ENCODE assay signal across 10 cellular contexts in genomic region chr1:234988536-234988935, GRCh38.
DNase-seq lines count a peak whose midpoint lies in the region; ATAC-seq and TF ChIP-seq lines count a peak whose summit lies in the region.
"Had no signal": no experiment of that assay in that cellular context is flagged by ENCODE, and none has a peak within 500 bp of the region (broad histone marks: within the 10 kb centered on the region; RNA-seq: fewer than 3 reads in every experiment).

No MANE protein-coding gene starts in this region.

- intact Hi-C loops in esophagus squamous epithelium (cut with DNase I) (no loop called here), sigmoid colon (cut with DNase I) (no loop called here)

- H3K4me3 ChIP-seq in HEK293 (ENCODE audit: low read depth, low read length) (no peak overlapping the region), esophagus squamous epithelium (no peak overlapping the region), sigmoid colon (no peak overlapping the region)

- no peak for ATAC-seq in T-helper 17 cell
- ATAC-seq in GM21381 (IDR thresholded peaks at IDR 0.05; ENCODE audit: unreplicated experiment): no peak
- ATAC-seq in HG03521 (IDR thresholded peaks at IDR 0.05; ENCODE audit: unreplicated experiment): no peak
- ATAC-seq in GM19452 (IDR thresholded peaks at IDR 0.05; ENCODE audit: unreplicated experiment): no peak

- H3K9me3 ChIP-seq in HEK293 (ENCODE audit: control insufficient read depth, insufficient read depth, low read depth, low read length) (no peaks in the 10 kb centered on the region), T-helper 17 cell (ENCODE audit: control insufficient read depth, low read length, poor library complexity, severe bottlenecking) (no peaks in the 10 kb centered on the region), esophagus squamous epithelium (no peaks in the 10 kb centered on the region), sigmoid colon (no peaks in the 10 kb centered on the region)

- H3K27me3 ChIP-seq in esophagus squamous epithelium (no peaks in the 10 kb centered on the region), sigmoid colon (no peaks in the 10 kb centered on the region)

- H3K4me3 Mint-ChIP-seq in T-helper 17 cell: no peak overlapping the region
- H3K4me3 Mint-ChIP-seq: activated T-cell treated with anti-CD3 and anti-CD28 coated beads, Interleukin-2, amount 50 U/mL, for 4 hours had no signal

- WGBS in esophagus squamous epithelium, 2 donors: 84 to 94% methylated on average over 4 of the region's 4 CpGs
- WGBS in sigmoid colon, 2 donors: 91 to 92% methylated on average over 4 of the region's 4 CpGs

- TF ChIP-seq POLR2A in esophagus squamous epithelium (IDR thresholded peaks at IDR 0.05): no peak
- TF ChIP-seq POLR2A in sigmoid colon (IDR thresholded peaks at IDR 0.05): no peak

- H3K27me3 Mint-ChIP-seq in T-helper 17 cell: no peaks in the 10 kb centered on the region

- H3K4me1 ChIP-seq in HEK293 (ENCODE audit: control insufficient read depth, insufficient read depth, low read length): peaks cover 3% of the 10 kb centered on the region; the same call in 1 of the 2 replicates
- peaks cover 17 to 48% (median 40%) of the 10 kb centered on the region in 3 donors for H3K4me1 ChIP-seq in esophagus squamous epithelium
- H3K4me1 ChIP-seq in sigmoid colon: peaks cover 0 to 65% (median 55%) of the 10 kb centered on the region in 4 donors

- H3K4me1 Mint-ChIP-seq in T-helper 17 cell: peaks cover 26% of the 10 kb centered on the region

- H3K36me3 Mint-ChIP-seq in T-helper 17 cell (ENCODE audit: low read depth): no peaks in the 10 kb centered on the region

- no peak for TF ChIP-seq EP300 in sigmoid colon (IDR thresholded peaks at IDR 0.05)

- CTCF ChIA-PET in HEK293 (lab: Yijun Ruan, JAX): interaction anchor here (0.6 to 1.9 kb wide), 4 partner anchors 9 to 489 kb away, joined by 3 to 7 read pairs (median 4); no protein-coding TSS in a partner anchor

- POLR2A ChIA-PET in HEK293 (lab: Yijun Ruan, JAX): interaction anchor here (1.3 to 1.7 kb wide), 2 partner anchors 9 to 13 kb away, joined by 4 to 5 read pairs; no protein-coding TSS in a partner anchor

- H3K36me3 ChIP-seq in HEK293 (ENCODE audit: control insufficient read depth in 2 of 2, insufficient read depth in 1 of 2, low read length in 2 of 2) (no peaks in the 10 kb centered on the region), esophagus squamous epithelium (no peaks in the 10 kb centered on the region), sigmoid colon (no peaks in the 10 kb centered on the region)

- peak overlapping the region; percentile 94 for H3K27ac Mint-ChIP-seq in T-helper 17 cell

- H3K27ac ChIP-seq in HEK293 (ENCODE audit: extremely low read depth, low read depth, low read length): no peak overlapping the region
- peak overlapping the region; percentile 3 to 93 (median 89) for H3K27ac ChIP-seq in esophagus squamous epithelium
- H3K27ac ChIP-seq in sigmoid colon: peak overlapping the region; percentile 83 to 96 (median 86)

- DNase-seq in T-helper 17 cell (no peak), esophagus squamous epithelium (lab: John Stamatoyannopoulos, UW) (no peak), sigmoid colon (peak; percentile 10), SK-N-DZ (ENCODE audit: low spot score) (no peak)
- DNase-seq: activated T-cell treated with anti-CD3 and anti-CD28 coated beads, Interleukin-2, amount 50 U/mL, for 4 hours; NCI-H446 had no signal

- TF ChIP-seq CTCF in HEK293 (tag by site-specific recombination; IDR thresholded peaks at IDR 0.05) (no peak), esophagus squamous epithelium (IDR thresholded peaks at IDR 0.05) (no peak), sigmoid colon (IDR thresholded peaks at IDR 0.05) (no peak)

TF ChIP-seq in HEK293, 187 proteins besides CTCF, POLR2A, EP300 and RAD21:
- TF ChIP-seq ZNF529 (tag by site-specific recombination; IDR thresholded peaks at IDR 0.05; ENCODE audit: insufficient replicate concordance): no peak
- TF ChIP-seq ZNF146 (tag by site-specific recombination; IDR thresholded peaks at IDR 0.05): peak; percentile 99
- TF ChIP-seq ZNF138 (tag by site-specific recombination; IDR thresholded peaks at IDR 0.05; ENCODE audit: borderline replicate concordance): no peak
- no peak for TF ChIP-seq ZBTB8A (tag by site-specific recombination; IDR thresholded peaks at IDR 0.05)
- no peak for TF ChIP-seq PBX3 (CRISPR knock-in tag; IDR thresholded peaks at IDR 0.05)
- no peak for TF ChIP-seq ZNF175 (tag by site-specific recombination; IDR thresholded peaks at IDR 0.05)
- TF ChIP-seq ZNF580 (tag by site-specific recombination; IDR thresholded peaks at IDR 0.05): peak; percentile 77; the same call in 1 of the 2 replicates
